ENCODE assay signal across 24 cellular contexts in genomic region chr5:166083183-166083959, GRCh38.
"Had no signal": no experiment of that assay in that cellular context is flagged by ENCODE, and none has a peak within 500 bp of the region (broad histone marks: within the 10 kb centered on the region; RNA-seq: fewer than 3 reads in every experiment).

No MANE protein-coding gene starts in this region.

- H3K36me3 Mint-ChIP-seq: activated CD4-positive, alpha-beta memory T cell treated with anti-CD3 and anti-CD28 coated beads for 36 hours; activated naive CD4-positive, alpha-beta T cell treated with anti-CD3 and anti-CD28 coated beads, Interleukin-2, amount 50 U/mL, for 72 hours; immature natural killer cell had no signal

- H3K4me3 Mint-ChIP-seq: activated CD4-positive, alpha-beta memory T cell treated with anti-CD3 and anti-CD28 coated beads for 36 hours; activated CD4-positive, alpha-beta T cell treated with anti-CD3 and anti-CD28 coated beads for 36 hours; activated T-helper 1 cell treated with anti-CD3 and anti-CD28 coated beads, Interleukin-12 subunit alpha, Interleukin-12 subunit beta, Interleukin-2, Interleukin-4 antibody, amounts not matched to agents 30 ng/mL and 10 ng/mL and 1 ng/mL, durations not matched to agents 14 hours and 24 hours and 36 hours; immature natural killer cell; naive thymus-derived CD8-positive, alpha-beta T cell; stimulated activated naive CD8-positive, alpha-beta T cell treated with anti-CD3 and anti-CD28 coated beads, Interleukin-15, amount 100 ng/mL, for 72 hours had no signal

- DNase-seq: activated CD4-positive, alpha-beta memory T cell treated with anti-CD3 and anti-CD28 coated beads for 36 hours; activated CD4-positive, alpha-beta T cell treated with anti-CD3 and anti-CD28 coated beads for 36 hours; activated gamma-delta T cell treated with Interleukin-2 at 50 U/mL for 16 hours; activated T-cell treated with anti-CD3 and anti-CD28 coated beads for 4 hours; cerebellar nuclear complex; cortex of kidney; head of caudate nucleus; immature natural killer cell; mesenchymal stem cell; naive thymus-derived CD8-positive, alpha-beta T cell; pancreas; right lobe of liver; small intestine; stimulated activated CD4-positive, alpha-beta T cell treated with anti-CD3 and anti-CD28 coated beads, Interleukin-15, amount 100 ng/mL, for 24 hours; stimulated activated CD4-positive, alpha-beta T cell treated with anti-CD3 and anti-CD28 coated beads, Interleukin-2, amount 100 ng/mL, for 48 hours; stimulated activated naive CD8-positive, alpha-beta T cell treated with anti-CD3 and anti-CD28 coated beads, Interleukin-15, amount 100 ng/mL, for 72 hours; transverse colon; uterus had no signal

- H3K27me3 Mint-ChIP-seq: activated CD4-positive, alpha-beta memory T cell treated with anti-CD3 and anti-CD28 coated beads for 36 hours; activated CD4-positive, alpha-beta T cell treated with anti-CD3 and anti-CD28 coated beads for 36 hours; stimulated activated naive CD8-positive, alpha-beta T cell treated with anti-CD3 and anti-CD28 coated beads, Interleukin-15, amount 100 ng/mL, for 72 hours had no signal

- H3K9me3 ChIP-seq: neutrophil, pancreas, right lobe of liver, suprapubic skin, transverse colon, uterus had no signal

- H3K27ac Mint-ChIP-seq: activated CD4-positive, alpha-beta memory T cell treated with anti-CD3 and anti-CD28 coated beads for 36 hours; activated CD4-positive, alpha-beta T cell treated with anti-CD3 and anti-CD28 coated beads for 36 hours; activated naive CD4-positive, alpha-beta T cell treated with anti-CD3 and anti-CD28 coated beads, Interleukin-2, amount 50 U/mL, for 72 hours; activated T-helper 1 cell treated with anti-CD3 and anti-CD28 coated beads, Interleukin-12 subunit alpha, Interleukin-12 subunit beta, Interleukin-2, Interleukin-4 antibody, amounts not matched to agents 30 ng/mL and 10 ng/mL and 1 ng/mL, durations not matched to agents 14 hours and 24 hours and 36 hours; immature natural killer cell; naive thymus-derived CD8-positive, alpha-beta T cell; stimulated activated naive CD8-positive, alpha-beta T cell treated with anti-CD3 and anti-CD28 coated beads, Interleukin-15, amount 100 ng/mL, for 72 hours had no signal

- H3K36me3 ChIP-seq: neutrophil, pancreas, right lobe of liver, suprapubic skin, transverse colon, uterus had no signal

- ATAC-seq: activated CD4-positive, alpha-beta T cell treated with anti-CD3 and anti-CD28 coated beads for 36 hours; activated naive CD4-positive, alpha-beta T cell treated with anti-CD3 and anti-CD28 coated beads, Interleukin-2, amount 50 U/mL, for 72 hours; naive thymus-derived CD8-positive, alpha-beta T cell; pancreas; right lobe of liver; stimulated activated naive CD8-positive, alpha-beta T cell treated with anti-CD3 and anti-CD28 coated beads, Interleukin-15, amount 100 ng/mL, for 72 hours had no signal

- FAIRE-seq: bronchial epithelial cell, frontal cortex, pancreas, small intestine had no signal

- H3K4me1 ChIP-seq: pancreas, right lobe of liver, suprapubic skin, transverse colon, uterus had no signal

- H3K27me3 ChIP-seq: neutrophil, pancreas, right lobe of liver, suprapubic skin, transverse colon, uterus had no signal

- H3K27ac ChIP-seq: neutrophil, pancreas, right lobe of liver, suprapubic skin, transverse colon, uterus had no signal

- H3K4me3 ChIP-seq: pancreas, right lobe of liver, suprapubic skin, transverse colon, uterus had no signal

- H3K4me1 Mint-ChIP-seq: activated CD4-positive, alpha-beta T cell treated with anti-CD3 and anti-CD28 coated beads for 36 hours; immature natural killer cell; naive thymus-derived CD8-positive, alpha-beta T cell; stimulated activated naive CD8-positive, alpha-beta T cell treated with anti-CD3 and anti-CD28 coated beads, Interleukin-15, amount 100 ng/mL, for 72 hours had no signal
